18 cellular contexts compared by ENCODE assay signal in genomic region chr7:157007470-157008066, GRCh38. TPM values are rescaled to one million over a fixed set of nuclear protein-coding genes. Genes with fewer than 3 reads are reported as not detected.
DNase-seq lines count a peak whose midpoint lies in the region; FAIRE-seq and TF ChIP-seq lines count a peak whose summit lies in the region.
"Had no signal": no experiment of that assay in that cellular context is flagged by ENCODE, and none has a peak within 500 bp of the region (broad histone marks: within the 10 kb centered on the region; RNA-seq: fewer than 3 reads in every experiment).

No MANE protein-coding gene starts in this region.

- H3K27ac ChIP-seq in KMS-11 (no peak overlapping the region), duodenal mucosa (ENCODE audit: low read depth, low read length) (no peak overlapping the region), small intestine (ENCODE audit: low read depth in 1 of 2, low read length in 1 of 2) (peak overlapping the region; percentile 60 to 70)
- H3K27ac ChIP-seq: esophagus muscularis mucosa had no signal

- 6 to 13% (median 8%) methylated on average over 18 of the region's 18 CpGs for WGBS in small intestine, 3 donors

- peaks cover 59% of the 10 kb centered on the region for H3K79me2 ChIP-seq in KMS-11 (ENCODE audit: insufficient read depth, low read depth)

- H3K9ac ChIP-seq in KMS-11 (no peak overlapping the region), duodenal mucosa (ENCODE audit: low read depth in 1 of 2, low read length in 2 of 2) (peak overlapping the region; percentile 74 to 82)

- H4K20me1 ChIP-seq in KMS-11 (ENCODE audit: insufficient read depth) = no peaks in the 10 kb centered on the region

- DNase-seq in SIG-M5 treated with dmso at 0.1 percent for 504 hours (lab: John Stamatoyannopoulos, UW; ENCODE audit: unreplicated experiment) = peak; percentile 45
- DNase-seq in SIG-M5 (lab: John Stamatoyannopoulos, UW) = no peak
- peak; percentile 74 for DNase-seq in small intestine
- DNase-seq in activated CD4-positive, CD25-positive, alpha-beta regulatory T cell treated with anti-CD3 and anti-CD28 coated beads, Interleukin-2, amount 50 U/mL, for 72 hours = no peak
- no peak for DNase-seq in GM19240 (ENCODE audit: insufficient read length, low spot score)
- DNase-seq in DMS 273 treated with DMSO at 0.1 percent for 48 hours (lab: John Stamatoyannopoulos, UW) = no peak
- DNase-seq: activated B cell treated with CpG ODN at 0.5 μM for 24 hours; activated naive CD4-positive, alpha-beta T cell treated with anti-CD3 and anti-CD28 coated beads for 36 hours; COR-L47; cortex of kidney; NCI-H1694; NCI-H524 treated with DMSO at 0.1 percent for 48 hours; T-helper 1 cell had no signal

- H3K4me1 ChIP-seq in KMS-11 (ENCODE audit: low read depth, poor library complexity, severe bottlenecking) = peaks cover 21% of the 10 kb centered on the region
- peaks cover 33 to 48% of the 10 kb centered on the region in 2 donors for H3K4me1 ChIP-seq in duodenal mucosa (ENCODE audit: control insufficient read depth in 1 of 2, insufficient read depth in 2 of 2, low read length in 2 of 2)
- H3K4me1 ChIP-seq in small intestine (ENCODE audit: control insufficient read depth in 2 of 2, insufficient read depth in 1 of 2, low read depth in 1 of 2, low read length in 1 of 2) = peaks cover 10 to 11% of the 10 kb centered on the region in 2 donors

- TF ChIP-seq CTCF in KMS-11 (conservative IDR thresholded peaks at IDR 0.05; ENCODE audit: low read depth, low read length) = no peak

- H3K4me2 ChIP-seq in KMS-11 = peak overlapping the region; percentile 66

- H3K9me3 ChIP-seq in duodenal mucosa (ENCODE audit: control insufficient read depth in 1 of 2, low read length in 2 of 2) = no peaks in the 10 kb centered on the region
- no peaks in the 10 kb centered on the region for H3K9me3 ChIP-seq in small intestine (ENCODE audit: control insufficient read depth, low read depth)
- H3K9me3 ChIP-seq: esophagus muscularis mucosa had no signal

- no peak overlapping the region for H2AFZ ChIP-seq in KMS-11 (ENCODE audit: low read depth)

- H3K27me3 ChIP-seq in KMS-11 (ENCODE audit: insufficient read depth, low read depth) = no peaks in the 10 kb centered on the region
- peaks cover 5 to 16% of the 10 kb centered on the region in 2 donors for H3K27me3 ChIP-seq in duodenal mucosa (ENCODE audit: control insufficient read depth in 1 of 2, insufficient read depth in 2 of 2, low read length in 2 of 2)
- peaks cover 0 to 42% of the 10 kb centered on the region in 2 donors for H3K27me3 ChIP-seq in small intestine (ENCODE audit: control insufficient read depth in 2 of 2, insufficient read depth in 2 of 2, low read length in 2 of 2)

- H3K36me3 ChIP-seq in KMS-11 (ENCODE audit: insufficient read depth) = peaks cover 7% of the 10 kb centered on the region; the same call in 1 of the 2 replicates
- H3K36me3 ChIP-seq in duodenal mucosa (ENCODE audit: control insufficient read depth in 1 of 2, insufficient read depth in 2 of 2, low read length in 2 of 2) = no peaks in the 10 kb centered on the region
- no peaks in the 10 kb centered on the region for H3K36me3 ChIP-seq in small intestine (ENCODE audit: control insufficient read depth in 2 of 2, insufficient read depth in 2 of 2, low read length in 2 of 2)
- H3K36me3 ChIP-seq: esophagus muscularis mucosa had no signal

- no peak overlapping the region for H3K4me3 ChIP-seq in KMS-11 (IDR thresholded peaks at IDR 0.05; ENCODE audit: insufficient read depth, low read depth, low read length)
- H3K4me3 ChIP-seq in duodenal mucosa (ENCODE audit: low read depth in 1 of 2, low read length in 2 of 2) = peak overlapping the region; percentile 71 to 75
- peak overlapping the region in 1 of 2 donors; percentile 81 for H3K4me3 ChIP-seq in small intestine (ENCODE audit: low read depth in 1 of 2, low read length in 2 of 2)
- H3K4me3 ChIP-seq: esophagus muscularis mucosa had no signal

- no peak for FAIRE-seq in small intestine (lab: Jason Lieb, UNC)
- FAIRE-seq: keratinocyte had no signal

RNA-seq across cellular contexts. Expression of gene MNX1, which starts 2.9 kb away (rescaled TPM):
- polyA plus RNA-seq in small intestine = 10 to 100 TPM in 1 of 3 donors, 1 to 10 TPM in 2; 3.5 to 10.7 (median 7.6) TPM
- polyA plus RNA-seq: AG04450, keratinocyte had no signal

RNA-seq across cellular contexts. Expression of gene NOM1, which starts 58.1 kb away (rescaled TPM):
- 1 to 10 TPM; 3.6 to 9.3 (median 5.1) TPM for polyA plus RNA-seq in small intestine

Comparison
In these comparisons a context has a peak if more than half of its experiments do, and no peak if none do; other contexts are left out.
1. DNase-seq: peak in SIG-M5 treated with dmso at 0.1 percent for 504 hours (single experiment) and small intestine (single experiment); none in SIG-M5 (single experiment), activated CD4-positive, CD25-positive, alpha-beta regulatory T cell treated with anti-CD3 and anti-CD28 coated beads, Interleukin-2, amount 50 U/mL, for 72 hours (single experiment), GM19240 (single experiment) and DMS 273 treated with DMSO at 0.1 percent for 48 hours (single experiment).
2. H3K27ac ChIP-seq: peak in small intestine (2 of 2); none in KMS-11 (single experiment) and duodenal mucosa (single experiment).